Comparison of ENCODE assay signal across 8 cellular contexts in genomic region chr22:21652010-21652546, GRCh38. TPM values are rescaled to one million over a fixed set of nuclear protein-coding genes. Genes with fewer than 3 reads are reported as not detected.
DNase-seq lines count a peak whose midpoint lies in the region; ATAC-seq and TF ChIP-seq lines count a peak whose summit lies in the region.

No MANE protein-coding gene starts in this region.

- H3K27ac Mint-ChIP-seq in dendritic cell treated with granulocyte-macrophage colony-stimulating factor and Interleukin-4, amounts not matched to agents 40 ng/mL and 50 ng/mL, for 4 days, result peak overlapping the region; percentile 66

- H3K4me1 ChIP-seq in BE2C (no peaks in the 10 kb centered on the region; the same call in 1 of the 2 replicates), right lobe of liver (peaks cover 0 to 16% (median 3%) of the 10 kb centered on the region in 4 donors)

- H3K9me3 ChIP-seq in BE2C (no peaks in the 10 kb centered on the region), right lobe of liver (no peaks in the 10 kb centered on the region)

- H3K4me3 ChIP-seq in BE2C (ENCODE audit: low read depth, low read length) (peak overlapping the region; percentile 90), right lobe of liver (peak overlapping the region; percentile 19 to 50 (median 37))

- intact Hi-C loops in dendritic cell treated with granulocyte-macrophage colony-stimulating factor and Interleukin-4, amounts not matched to agents 40 ng/mL and 50 ng/mL, for 4 days (cut with micrococcal nuclease), result no loop called here
- intact Hi-C loops in right lobe of liver (cut with DNase I), result no loop called here

- H3K4me1 Mint-ChIP-seq in dendritic cell treated with granulocyte-macrophage colony-stimulating factor and Interleukin-4, amounts not matched to agents 40 ng/mL and 50 ng/mL, for 4 days (ENCODE audit: low read depth), result peaks cover 47% of the 10 kb centered on the region

- TF ChIP-seq CTCF in BE2C (IDR thresholded peaks at IDR 0.05; ENCODE audit: low read depth, low read length), result no peak
- TF ChIP-seq CTCF in right lobe of liver (IDR thresholded peaks at IDR 0.05), result no peak

- peak overlapping the region; percentile 87 for H3K4me3 Mint-ChIP-seq in dendritic cell treated with granulocyte-macrophage colony-stimulating factor and Interleukin-4, amounts not matched to agents 40 ng/mL and 50 ng/mL, for 4 days

- H3K36me3 Mint-ChIP-seq in dendritic cell treated with granulocyte-macrophage colony-stimulating factor and Interleukin-4, amounts not matched to agents 40 ng/mL and 50 ng/mL, for 4 days (ENCODE audit: low read depth), result peaks cover 42% of the 10 kb centered on the region

- H3K9me3 Mint-ChIP-seq in dendritic cell treated with granulocyte-macrophage colony-stimulating factor and Interleukin-4, amounts not matched to agents 40 ng/mL and 50 ng/mL, for 4 days, result no peaks in the 10 kb centered on the region

- ATAC-seq in GM19035 (IDR thresholded peaks at IDR 0.05; ENCODE audit: unreplicated experiment) (peak; percentile 87), HG03196 (IDR thresholded peaks at IDR 0.05; ENCODE audit: unreplicated experiment) (peak; percentile 76), right lobe of liver (peak; percentile 84 to 94 (median 89))

- H3K27ac ChIP-seq in right lobe of liver, result no peak overlapping the region

- no peak for TF ChIP-seq POLR2A in right lobe of liver (IDR thresholded peaks at IDR 0.05)

- H3K36me3 ChIP-seq in BE2C (peaks cover 20% of the 10 kb centered on the region), right lobe of liver (peaks cover 0 to 8% (median 0%) of the 10 kb centered on the region in 4 donors)

- H3K27me3 ChIP-seq in BE2C (no peaks in the 10 kb centered on the region), right lobe of liver (no peaks in the 10 kb centered on the region)

- under 1% methylated on average over 18 of the region's 44 CpGs for WGBS in right lobe of liver (ENCODE audit: insufficient coverage, low coverage, low lambda C conversion rate, missing lambda C conversion rate)

- DNase-seq in BE2C (peak; percentile 96), NCI-H526 (lab: John Stamatoyannopoulos, UW) (peak; percentile 60 to 91), right lobe of liver (peak; percentile 85 to 88 (median 86))
- peak; percentile 94 for DNase-seq in activated CD4-positive, alpha-beta T cell treated with anti-CD3 and anti-CD28 coated beads for 48 hours
- DNase-seq in stimulated activated CD4-positive, alpha-beta T cell treated with anti-CD3 and anti-CD28 coated beads, Interleukin-2, amount 100 ng/mL, for 48 hours, result peak; percentile 84 to 85

- H3K27me3 Mint-ChIP-seq in dendritic cell treated with granulocyte-macrophage colony-stimulating factor and Interleukin-4, amounts not matched to agents 40 ng/mL and 50 ng/mL, for 4 days, result peaks cover 8% of the 10 kb centered on the region

RNA-seq across cellular contexts. Expression of gene SDF2L1, which starts 10.0 kb away (rescaled TPM):
- 204 TPM for polyA plus RNA-seq in BE2C (2012; ENCODE audit: insufficient read depth, insufficient read length, low read depth)
- 10 to 100 TPM; 33.1 to 85.7 (median 71.6) TPM for total RNA-seq in right lobe of liver

RNA-seq across cellular contexts. Expression of gene PPIL2, which starts 13.7 kb away (rescaled TPM):
- polyA plus RNA-seq in BE2C (2012; ENCODE audit: insufficient read depth, insufficient read length, low read depth), result 72.2 TPM
- 10 to 100 TPM; 18.9 to 24.2 (median 22.1) TPM for total RNA-seq in right lobe of liver

RNA-seq across cellular contexts. Expression of gene CCDC116, which starts 19.5 kb away (rescaled TPM):
- 0.51 TPM for polyA plus RNA-seq in BE2C (2012; ENCODE audit: insufficient read depth, insufficient read length, low read depth)
- total RNA-seq in right lobe of liver, result not detected

RNA-seq across cellular contexts. Expression of gene YDJC, which starts 22.3 kb away (rescaled TPM):
- polyA plus RNA-seq in BE2C (2012; ENCODE audit: insufficient read depth, insufficient read length, low read depth), result 122 TPM
- total RNA-seq in right lobe of liver, result 10 to 100 TPM in 2 of 6 experiments, 1 to 10 TPM in 4; 7.1 to 29.0 (median 7.8) TPM
